In the genomic region with DNA sequence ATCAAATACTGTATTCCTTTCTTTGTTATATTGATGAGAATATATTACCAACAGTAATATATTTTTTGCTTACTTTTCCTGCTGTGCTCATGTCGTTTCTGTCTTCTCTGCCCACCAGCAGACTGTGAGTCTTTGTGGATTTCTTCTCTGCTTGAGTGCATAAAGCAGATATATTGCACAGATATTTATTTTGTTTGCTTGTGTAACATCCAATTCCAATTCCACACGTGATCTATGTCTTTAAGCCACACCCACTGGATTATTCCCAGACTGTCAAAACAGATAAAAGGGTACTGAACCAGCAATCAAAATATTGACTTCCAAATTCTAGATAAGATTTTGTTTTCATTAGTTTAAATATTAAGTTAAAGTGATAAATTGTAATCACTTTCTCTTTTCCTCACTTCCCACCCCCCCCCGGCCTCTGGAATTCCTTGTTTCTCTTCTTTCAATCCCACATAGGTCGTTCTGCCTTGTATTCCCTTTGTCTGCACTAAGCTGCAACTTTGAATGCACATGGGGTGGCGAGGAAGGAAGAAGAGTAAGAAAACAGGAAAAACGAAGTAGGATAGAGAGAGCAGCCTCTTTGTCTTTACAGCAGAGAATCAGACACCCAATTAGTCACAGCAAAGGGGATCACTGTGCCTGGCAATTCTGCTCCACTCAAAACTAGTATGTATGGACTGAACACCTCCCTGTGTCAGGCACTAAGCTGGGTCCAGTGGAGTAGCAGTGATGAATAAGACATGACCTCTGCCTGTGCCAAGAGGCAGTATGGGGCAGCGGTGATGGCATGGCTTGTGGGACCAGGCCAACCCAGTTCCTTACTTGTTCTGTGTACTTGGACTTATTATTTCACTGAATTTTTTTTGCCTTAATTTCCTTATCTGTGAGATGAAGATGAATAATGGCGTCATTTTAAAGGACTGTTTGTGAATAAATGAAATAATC, we compare ENCODE assay signal across 13 cellular contexts. TPM values are rescaled to one million over a fixed set of nuclear protein-coding genes. Genes with fewer than 3 reads are reported as not detected.
DNase-seq lines count a peak whose midpoint lies in the region; ATAC-seq and TF ChIP-seq lines count a peak whose summit lies in the region.
"Had no signal": no experiment of that assay in that cellular context is flagged by ENCODE, and none has a peak within 500 bp of the region (broad histone marks: within the 10 kb centered on the region; RNA-seq: fewer than 3 reads in every experiment).

A gene (minus strand): TSS at position 161 of the 951 bp plus-strand sequence. CDS start 70 bp downstream, at position 91.

- 40 to 56% methylated on average over 5 to 8 of the region's 8 CpGs for WGBS in gastroesophageal sphincter (ENCODE audit: low coverage in 1 of 2), 2 donors
- 36 to 53% methylated on average over 8 of the region's 8 CpGs for WGBS in lung, 2 donors
- WGBS in stomach, 5 donors, result 28 to 47% (median 34%) methylated on average over 8 of the region's 8 CpGs

- H3K27ac Mint-ChIP-seq in WTC11 (no peak within 1 kb of the TSS), osteocyte (ENCODE audit: unreplicated experiment) (no peak within 1 kb of the TSS)

- TF ChIP-seq EP300 in gastroesophageal sphincter (IDR thresholded peaks at IDR 0.05) (no peak), stomach (IDR thresholded peaks at IDR 0.05) (no peak)

- POLR2A ChIA-PET in WTC11 (lab: Charles Lee), result interaction anchor here (0.6 kb wide), 1 partner anchor 65 kb away, joined by 5 read pairs; no protein-coding TSS in a partner anchor

- no peaks in the 10 kb centered on the region for H3K27me3 ChIP-seq in gastroesophageal sphincter
- H3K27me3 ChIP-seq in lung (ENCODE audit: control insufficient read depth, insufficient read depth), result no peaks in the 10 kb centered on the region
- H3K27me3 ChIP-seq in stomach, result no peaks in the 10 kb centered on the region

- CTCF ChIA-PET in WTC11 (lab: Charles Lee), result no interaction called here

- TF ChIP-seq POLR2A in gastroesophageal sphincter (IDR thresholded peaks at IDR 0.05) (peak in 1 of 2 donors; percentile 32), stomach (IDR thresholded peaks at IDR 0.05) (no peak)

- TF ChIP-seq CTCF in WTC11 (IDR thresholded peaks at IDR 0.05), result no peak
- no peak for TF ChIP-seq CTCF in gastroesophageal sphincter (IDR thresholded peaks at IDR 0.05)
- TF ChIP-seq CTCF in lung (IDR thresholded peaks at IDR 0.05; ENCODE audit: control extremely low read depth, extremely low read depth), result no peak
- TF ChIP-seq CTCF in stomach (IDR thresholded peaks at IDR 0.05), result no peak
- no peak for TF ChIP-seq CTCF in osteocyte (IDR thresholded peaks at IDR 0.05)

- no peak within 1 kb of the TSS for H3K4me3 Mint-ChIP-seq in WTC11
- no peak within 1 kb of the TSS for H3K4me3 Mint-ChIP-seq in osteocyte (ENCODE audit: unreplicated experiment)

- H3K4me1 Mint-ChIP-seq in WTC11 (peaks cover 10% of the 10 kb centered on the region), osteocyte (ENCODE audit: unreplicated experiment) (peaks cover 30% of the 10 kb centered on the region)

- ATAC-seq in WTC11, result peak; percentile 77
- ATAC-seq in gastroesophageal sphincter, result no peak
- no peak for ATAC-seq in lung (ENCODE audit: insufficient read depth, low FRiP score)
- ATAC-seq in HG02610 (IDR thresholded peaks at IDR 0.05; ENCODE audit: unreplicated experiment), result no peak

- H3K4me1 ChIP-seq in gastroesophageal sphincter (peaks cover 7 to 43% (median 13%) of the 10 kb centered on the region in 3 donors), lung (ENCODE audit: control insufficient read depth in 2 of 2, insufficient read depth in 2 of 2, low read length in 2 of 2) (no peaks in the 10 kb centered on the region), stomach (peaks cover 7 to 34% (median 17%) of the 10 kb centered on the region in 4 donors)

- H3K27ac ChIP-seq in gastroesophageal sphincter (peak within 1 kb of the TSS; percentile 10 to 76 (median 44)), lung (ENCODE audit: low read depth in 1 of 2, low read length in 1 of 2) (peak within 1 kb of the TSS in 1 of 2 donors; percentile 26), stomach (peak within 1 kb of the TSS in 4 of 5 donors; percentile 2 to 79 (median 42)), substantia nigra (ENCODE audit: low read depth, low read length, poor library complexity, severe bottlenecking) (no peak within 1 kb of the TSS)
- H3K27ac ChIP-seq: SK-N-MC, WERI-Rb-1 had no signal

- no peaks in the 10 kb centered on the region for H3K9me3 ChIP-seq in gastroesophageal sphincter
- no peaks in the 10 kb centered on the region for H3K9me3 ChIP-seq in lung (ENCODE audit: control insufficient read depth in 2 of 2, insufficient read depth in 1 of 2, low read length in 1 of 2)
- peaks cover 0 to 3% (median 0%) of the 10 kb centered on the region in 4 donors for H3K9me3 ChIP-seq in stomach

- H3K36me3 ChIP-seq in gastroesophageal sphincter (no peaks in the 10 kb centered on the region), lung (ENCODE audit: control insufficient read depth in 2 of 2, insufficient read depth in 2 of 2, low read length in 2 of 2) (no peaks in the 10 kb centered on the region), stomach (peaks cover 0 to 8% (median 0%) of the 10 kb centered on the region in 4 donors)
- H3K36me3 ChIP-seq: WERI-Rb-1 had no signal

- H3K27me3 Mint-ChIP-seq in WTC11 (ENCODE audit: low read depth) (no peaks in the 10 kb centered on the region), osteocyte (ENCODE audit: unreplicated experiment) (no peaks in the 10 kb centered on the region)

- intact Hi-C loops in stomach (cut with DNase I; ENCODE audit: low total_unique reads), result no loop called here

- peaks cover 23% of the 10 kb centered on the region for H3K9me3 Mint-ChIP-seq in WTC11
- H3K9me3 Mint-ChIP-seq in osteocyte (ENCODE audit: unreplicated experiment), result peaks cover 14% of the 10 kb centered on the region

- DNase-seq in WTC11 (ENCODE audit: low spot score) (no peak), lung (ENCODE audit: low spot score) (no peak), stomach (no peak), activated T-cell treated with anti-CD3 and anti-CD28 coated beads for 4 hours (no peak), osteocyte (ENCODE audit: extremely low spot score, unreplicated experiment) (no peak), substantia nigra (lab: John Stamatoyannopoulos, UW) (no peak)
- DNase-seq: dermis blood vessel endothelial cell, DMS53, NCI-H2081 treated with DMSO at 0.1 percent for 48 hours, WERI-Rb-1 had no signal

- H3K36me3 Mint-ChIP-seq in WTC11 (peaks cover 3% of the 10 kb centered on the region; the same call in 1 of the 2 replicates), osteocyte (ENCODE audit: unreplicated experiment) (peaks cover 3% of the 10 kb centered on the region)

- H3K4me3 ChIP-seq in gastroesophageal sphincter (peak within 1 kb of the TSS; percentile 22 to 37), lung (no peak within 1 kb of the TSS), stomach (peak within 1 kb of the TSS; percentile 18 to 38 (median 24))
- H3K4me3 ChIP-seq: SK-N-MC had no signal

TF ChIP-seq in WTC11, 78 proteins besides CTCF, POLR2A, EP300 and RAD21 (continues in another document):
- TF ChIP-seq, protein P1, sequence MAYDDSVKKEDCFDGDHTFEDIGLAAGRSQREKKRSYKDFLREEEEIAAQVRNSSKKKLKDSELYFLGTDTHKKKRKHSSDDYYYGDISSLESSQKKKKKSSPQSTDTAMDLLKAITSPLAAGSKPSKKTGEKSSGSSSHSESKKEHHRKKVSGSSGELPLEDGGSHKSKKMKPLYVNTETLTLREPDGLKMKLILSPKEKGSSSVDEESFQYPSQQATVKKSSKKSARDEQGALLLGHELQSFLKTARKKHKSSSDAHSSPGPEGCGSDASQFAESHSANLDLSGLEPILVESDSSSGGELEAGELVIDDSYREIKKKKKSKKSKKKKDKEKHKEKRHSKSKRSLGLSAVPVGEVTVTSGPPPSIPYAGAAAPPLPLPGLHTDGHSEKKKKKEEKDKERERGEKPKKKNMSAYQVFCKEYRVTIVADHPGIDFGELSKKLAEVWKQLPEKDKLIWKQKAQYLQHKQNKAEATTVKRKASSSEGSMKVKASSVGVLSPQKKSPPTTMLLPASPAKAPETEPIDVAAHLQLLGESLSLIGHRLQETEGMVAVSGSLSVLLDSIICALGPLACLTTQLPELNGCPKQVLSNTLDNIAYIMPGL (CRISPR knock-in tag; IDR thresholded peaks at IDR 0.05), result no peak
- TF ChIP-seq ZNF416 (CRISPR knock-in tag; IDR thresholded peaks at IDR 0.05), result no peak
- TF ChIP-seq, protein P2, sequence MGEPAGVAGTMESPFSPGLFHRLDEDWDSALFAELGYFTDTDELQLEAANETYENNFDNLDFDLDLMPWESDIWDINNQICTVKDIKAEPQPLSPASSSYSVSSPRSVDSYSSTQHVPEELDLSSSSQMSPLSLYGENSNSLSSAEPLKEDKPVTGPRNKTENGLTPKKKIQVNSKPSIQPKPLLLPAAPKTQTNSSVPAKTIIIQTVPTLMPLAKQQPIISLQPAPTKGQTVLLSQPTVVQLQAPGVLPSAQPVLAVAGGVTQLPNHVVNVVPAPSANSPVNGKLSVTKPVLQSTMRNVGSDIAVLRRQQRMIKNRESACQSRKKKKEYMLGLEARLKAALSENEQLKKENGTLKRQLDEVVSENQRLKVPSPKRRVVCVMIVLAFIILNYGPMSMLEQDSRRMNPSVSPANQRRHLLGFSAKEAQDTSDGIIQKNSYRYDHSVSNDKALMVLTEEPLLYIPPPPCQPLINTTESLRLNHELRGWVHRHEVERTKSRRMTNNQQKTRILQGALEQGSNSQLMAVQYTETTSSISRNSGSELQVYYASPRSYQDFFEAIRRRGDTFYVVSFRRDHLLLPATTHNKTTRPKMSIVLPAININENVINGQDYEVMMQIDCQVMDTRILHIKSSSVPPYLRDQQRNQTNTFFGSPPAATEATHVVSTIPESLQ (CRISPR knock-in tag; IDR thresholded peaks at IDR 0.05), result no peak
- TF ChIP-seq ZNF396 (CRISPR knock-in tag; IDR thresholded peaks at IDR 0.05; ENCODE audit: borderline replicate concordance), result no peak
- TF ChIP-seq, protein P3, sequence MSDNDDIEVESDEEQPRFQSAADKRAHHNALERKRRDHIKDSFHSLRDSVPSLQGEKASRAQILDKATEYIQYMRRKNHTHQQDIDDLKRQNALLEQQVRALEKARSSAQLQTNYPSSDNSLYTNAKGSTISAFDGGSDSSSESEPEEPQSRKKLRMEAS (CRISPR knock-in tag; IDR thresholded peaks at IDR 0.05), result no peak
- no peak for TF ChIP-seq SMAD4 (CRISPR knock-in tag; IDR thresholded peaks at IDR 0.05)
- TF ChIP-seq MXD4 (CRISPR knock-in tag; IDR thresholded peaks at IDR 0.05; ENCODE audit: borderline replicate concordance), result no peak
- TF ChIP-seq SP1 (CRISPR knock-in tag; conservative IDR thresholded peaks at IDR 0.05), result no peak
- TF ChIP-seq CREM (CRISPR knock-in tag; IDR thresholded peaks at IDR 0.05), result no peak
- TF ChIP-seq RELA (CRISPR knock-in tag; IDR thresholded peaks at IDR 0.05; ENCODE audit: borderline replicate concordance), result no peak
- TF ChIP-seq KAT7 (CRISPR knock-in tag; IDR thresholded peaks at IDR 0.05; ENCODE audit: borderline replicate concordance), result no peak

RNA-seq across cellular contexts. Expression of the gene that starts here (rescaled TPM):
- 1.0 to 1.7 TPM (median 1.5 TPM) in 3 replicates for total RNA-seq in WTC11 (2021)
- total RNA-seq in gastroesophageal sphincter, result 100 to 1,000 TPM; 224 to 714 (median 463) TPM
- total RNA-seq in lung, result 1,000 to 10,000 TPM in 1 of 2 donors, 100 to 1,000 TPM in 1; 364 to 1,115 TPM
- 100 to 1,000 TPM; 106 to 186 TPM for polyA plus RNA-seq in lung
- 100 to 1,000 TPM in 4 of 5 donors, 10 to 100 TPM in 1; 52.0 to 228 (median 183) TPM for total RNA-seq in stomach
- 100 to 1,000 TPM in 2 of 3 donors, 10 to 100 TPM in 1; 69.3 to 490 (median 198) TPM for polyA plus RNA-seq in stomach
- total RNA-seq in osteocyte, result 5.7 and 8.8 TPM in 2 replicates
- total RNA-seq: dermis blood vessel endothelial cell had no signal
